ENCODE assay signal across 1 cellular context in the genomic region with DNA sequence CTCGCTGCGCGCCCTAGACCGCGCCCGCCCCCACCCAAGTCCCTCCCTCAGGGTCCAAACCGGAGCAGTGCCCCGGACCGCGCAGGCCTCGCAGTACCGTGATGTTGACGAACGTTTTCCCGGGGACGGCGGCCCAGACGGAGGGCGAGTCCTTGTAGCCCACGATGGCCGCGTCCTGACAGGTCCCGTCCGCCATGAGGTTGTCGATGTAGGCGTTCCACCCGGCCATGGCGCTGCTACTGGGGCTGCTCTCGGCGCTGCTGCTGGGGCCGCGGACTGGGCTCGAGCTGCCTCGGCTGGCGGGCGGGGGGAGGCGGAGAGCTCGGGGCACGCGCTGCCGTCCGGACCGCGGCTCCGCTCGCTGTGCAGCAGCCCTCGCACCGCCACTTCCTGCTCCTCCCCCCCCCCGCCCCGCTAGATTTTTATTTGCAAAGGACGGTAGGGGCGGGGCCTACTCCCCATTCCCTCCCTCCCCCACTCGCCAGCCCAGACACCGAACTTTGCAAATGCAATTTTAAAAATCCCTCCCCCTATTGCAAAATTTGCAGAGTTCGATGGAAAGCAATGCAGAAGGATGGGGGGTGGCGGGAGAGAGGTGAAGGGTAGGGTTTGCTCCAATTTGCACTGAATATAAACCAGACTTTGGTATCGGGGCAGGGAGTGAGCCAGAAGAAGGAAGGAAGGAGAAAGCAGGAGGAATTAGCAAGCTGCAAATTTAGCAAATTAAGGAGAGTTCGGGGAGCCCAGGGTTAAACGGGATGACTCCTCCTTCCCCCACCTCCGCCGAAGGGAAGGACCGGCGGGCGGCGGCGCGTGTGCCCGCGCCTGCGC.
TF ChIP-seq lines count a peak whose summit lies in the region.

A gene (minus strand): TSS at position 365 of the 831 bp plus-strand sequence. CDS start 136 bp downstream, at position 229.

TF ChIP-seq in K562, 482 proteins besides CTCF, POLR2A, EP300 and RAD21 (continued from another document and continues in another):
- TF ChIP-seq, protein P1, sequence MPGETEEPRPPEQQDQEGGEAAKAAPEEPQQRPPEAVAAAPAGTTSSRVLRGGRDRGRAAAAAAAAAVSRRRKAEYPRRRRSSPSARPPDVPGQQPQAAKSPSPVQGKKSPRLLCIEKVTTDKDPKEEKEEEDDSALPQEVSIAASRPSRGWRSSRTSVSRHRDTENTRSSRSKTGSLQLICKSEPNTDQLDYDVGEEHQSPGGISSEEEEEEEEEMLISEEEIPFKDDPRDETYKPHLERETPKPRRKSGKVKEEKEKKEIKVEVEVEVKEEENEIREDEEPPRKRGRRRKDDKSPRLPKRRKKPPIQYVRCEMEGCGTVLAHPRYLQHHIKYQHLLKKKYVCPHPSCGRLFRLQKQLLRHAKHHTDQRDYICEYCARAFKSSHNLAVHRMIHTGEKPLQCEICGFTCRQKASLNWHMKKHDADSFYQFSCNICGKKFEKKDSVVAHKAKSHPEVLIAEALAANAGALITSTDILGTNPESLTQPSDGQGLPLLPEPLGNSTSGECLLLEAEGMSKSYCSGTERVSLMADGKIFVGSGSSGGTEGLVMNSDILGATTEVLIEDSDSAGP (CRISPR knock-in tag; IDR thresholded peaks at IDR 0.05), result no peak
- TF ChIP-seq POLR3A (IDR thresholded peaks at IDR 0.05; ENCODE audit: borderline replicate concordance, extremely low read depth, insufficient read depth, insufficient read length), result no peak
- peak; percentile 55; the same call in 1 of the 2 replicates for TF ChIP-seq SMARCA4 (IDR thresholded peaks at IDR 0.05)
- TF ChIP-seq, protein P2, sequence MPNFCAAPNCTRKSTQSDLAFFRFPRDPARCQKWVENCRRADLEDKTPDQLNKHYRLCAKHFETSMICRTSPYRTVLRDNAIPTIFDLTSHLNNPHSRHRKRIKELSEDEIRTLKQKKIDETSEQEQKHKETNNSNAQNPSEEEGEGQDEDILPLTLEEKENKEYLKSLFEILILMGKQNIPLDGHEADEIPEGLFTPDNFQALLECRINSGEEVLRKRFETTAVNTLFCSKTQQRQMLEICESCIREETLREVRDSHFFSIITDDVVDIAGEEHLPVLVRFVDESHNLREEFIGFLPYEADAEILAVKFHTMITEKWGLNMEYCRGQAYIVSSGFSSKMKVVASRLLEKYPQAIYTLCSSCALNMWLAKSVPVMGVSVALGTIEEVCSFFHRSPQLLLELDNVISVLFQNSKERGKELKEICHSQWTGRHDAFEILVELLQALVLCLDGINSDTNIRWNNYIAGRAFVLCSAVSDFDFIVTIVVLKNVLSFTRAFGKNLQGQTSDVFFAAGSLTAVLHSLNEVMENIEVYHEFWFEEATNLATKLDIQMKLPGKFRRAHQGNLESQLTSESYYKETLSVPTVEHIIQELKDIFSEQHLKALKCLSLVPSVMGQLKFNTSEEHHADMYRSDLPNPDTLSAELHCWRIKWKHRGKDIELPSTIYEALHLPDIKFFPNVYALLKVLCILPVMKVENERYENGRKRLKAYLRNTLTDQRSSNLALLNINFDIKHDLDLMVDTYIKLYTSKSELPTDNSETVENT (CRISPR knock-in tag; IDR thresholded peaks at IDR 0.05), result no peak
- TF ChIP-seq ZNF239 (CRISPR knock-in tag; IDR thresholded peaks at IDR 0.05), result no peak
- TF ChIP-seq EGR1 (conservative IDR thresholded peaks at IDR 0.05), result 0 out of 2 replicates have a peak, but pooled peaks have one; percentile 7
- no peak for TF ChIP-seq HNRNPH1 (optimal IDR thresholded peaks at IDR 0.05; ENCODE audit: low read depth, low read length)
- no peak for TF ChIP-seq NFYB (IDR thresholded peaks at IDR 0.05; ENCODE audit: extremely low read depth, insufficient read length)
- TF ChIP-seq, protein P3, sequence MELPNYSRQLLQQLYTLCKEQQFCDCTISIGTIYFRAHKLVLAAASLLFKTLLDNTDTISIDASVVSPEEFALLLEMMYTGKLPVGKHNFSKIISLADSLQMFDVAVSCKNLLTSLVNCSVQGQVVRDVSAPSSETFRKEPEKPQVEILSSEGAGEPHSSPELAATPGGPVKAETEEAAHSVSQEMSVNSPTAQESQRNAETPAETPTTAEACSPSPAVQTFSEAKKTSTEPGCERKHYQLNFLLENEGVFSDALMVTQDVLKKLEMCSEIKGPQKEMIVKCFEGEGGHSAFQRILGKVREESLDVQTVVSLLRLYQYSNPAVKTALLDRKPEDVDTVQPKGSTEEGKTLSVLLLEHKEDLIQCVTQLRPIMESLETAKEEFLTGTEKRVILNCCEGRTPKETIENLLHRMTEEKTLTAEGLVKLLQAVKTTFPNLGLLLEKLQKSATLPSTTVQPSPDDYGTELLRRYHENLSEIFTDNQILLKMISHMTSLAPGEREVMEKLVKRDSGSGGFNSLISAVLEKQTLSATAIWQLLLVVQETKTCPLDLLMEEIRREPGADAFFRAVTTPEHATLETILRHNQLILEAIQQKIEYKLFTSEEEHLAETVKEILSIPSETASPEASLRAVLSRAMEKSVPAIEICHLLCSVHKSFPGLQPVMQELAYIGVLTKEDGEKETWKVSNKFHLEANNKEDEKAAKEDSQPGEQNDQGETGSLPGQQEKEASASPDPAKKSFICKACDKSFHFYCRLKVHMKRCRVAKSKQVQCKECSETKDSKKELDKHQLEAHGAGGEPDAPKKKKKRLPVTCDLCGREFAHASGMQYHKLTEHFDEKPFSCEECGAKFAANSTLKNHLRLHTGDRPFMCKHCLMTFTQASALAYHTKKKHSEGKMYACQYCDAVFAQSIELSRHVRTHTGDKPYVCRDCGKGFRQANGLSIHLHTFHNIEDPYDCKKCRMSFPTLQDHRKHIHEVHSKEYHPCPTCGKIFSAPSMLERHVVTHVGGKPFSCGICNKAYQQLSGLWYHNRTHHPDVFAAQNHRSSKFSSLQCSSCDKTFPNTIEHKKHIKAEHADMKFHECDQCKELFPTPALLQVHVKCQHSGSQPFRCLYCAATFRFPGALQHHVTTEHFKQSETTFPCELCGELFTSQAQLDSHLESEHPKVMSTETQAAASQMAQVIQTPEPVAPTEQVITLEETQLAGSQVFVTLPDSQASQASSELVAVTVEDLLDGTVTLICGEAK (IDR thresholded peaks at IDR 0.05), result peak; percentile 59; the same call in 1 of the 2 replicates
- TF ChIP-seq, protein P3 (CRISPR knock-in tag; IDR thresholded peaks at IDR 0.05), result no peak
- TF ChIP-seq, protein P4, sequence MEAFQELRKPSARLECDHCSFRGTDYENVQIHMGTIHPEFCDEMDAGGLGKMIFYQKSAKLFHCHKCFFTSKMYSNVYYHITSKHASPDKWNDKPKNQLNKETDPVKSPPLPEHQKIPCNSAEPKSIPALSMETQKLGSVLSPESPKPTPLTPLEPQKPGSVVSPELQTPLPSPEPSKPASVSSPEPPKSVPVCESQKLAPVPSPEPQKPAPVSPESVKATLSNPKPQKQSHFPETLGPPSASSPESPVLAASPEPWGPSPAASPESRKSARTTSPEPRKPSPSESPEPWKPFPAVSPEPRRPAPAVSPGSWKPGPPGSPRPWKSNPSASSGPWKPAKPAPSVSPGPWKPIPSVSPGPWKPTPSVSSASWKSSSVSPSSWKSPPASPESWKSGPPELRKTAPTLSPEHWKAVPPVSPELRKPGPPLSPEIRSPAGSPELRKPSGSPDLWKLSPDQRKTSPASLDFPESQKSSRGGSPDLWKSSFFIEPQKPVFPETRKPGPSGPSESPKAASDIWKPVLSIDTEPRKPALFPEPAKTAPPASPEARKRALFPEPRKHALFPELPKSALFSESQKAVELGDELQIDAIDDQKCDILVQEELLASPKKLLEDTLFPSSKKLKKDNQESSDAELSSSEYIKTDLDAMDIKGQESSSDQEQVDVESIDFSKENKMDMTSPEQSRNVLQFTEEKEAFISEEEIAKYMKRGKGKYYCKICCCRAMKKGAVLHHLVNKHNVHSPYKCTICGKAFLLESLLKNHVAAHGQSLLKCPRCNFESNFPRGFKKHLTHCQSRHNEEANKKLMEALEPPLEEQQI (IDR thresholded peaks at IDR 0.05), result no peak
- TF ChIP-seq, protein P5, sequence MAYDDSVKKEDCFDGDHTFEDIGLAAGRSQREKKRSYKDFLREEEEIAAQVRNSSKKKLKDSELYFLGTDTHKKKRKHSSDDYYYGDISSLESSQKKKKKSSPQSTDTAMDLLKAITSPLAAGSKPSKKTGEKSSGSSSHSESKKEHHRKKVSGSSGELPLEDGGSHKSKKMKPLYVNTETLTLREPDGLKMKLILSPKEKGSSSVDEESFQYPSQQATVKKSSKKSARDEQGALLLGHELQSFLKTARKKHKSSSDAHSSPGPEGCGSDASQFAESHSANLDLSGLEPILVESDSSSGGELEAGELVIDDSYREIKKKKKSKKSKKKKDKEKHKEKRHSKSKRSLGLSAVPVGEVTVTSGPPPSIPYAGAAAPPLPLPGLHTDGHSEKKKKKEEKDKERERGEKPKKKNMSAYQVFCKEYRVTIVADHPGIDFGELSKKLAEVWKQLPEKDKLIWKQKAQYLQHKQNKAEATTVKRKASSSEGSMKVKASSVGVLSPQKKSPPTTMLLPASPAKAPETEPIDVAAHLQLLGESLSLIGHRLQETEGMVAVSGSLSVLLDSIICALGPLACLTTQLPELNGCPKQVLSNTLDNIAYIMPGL (CRISPR knock-in tag; IDR thresholded peaks at IDR 0.05), result no peak; the same call in 1 of the 2 replicates
- no peak for TF ChIP-seq HDAC8 (tag; IDR thresholded peaks at IDR 0.05)
- TF ChIP-seq, protein P6, sequence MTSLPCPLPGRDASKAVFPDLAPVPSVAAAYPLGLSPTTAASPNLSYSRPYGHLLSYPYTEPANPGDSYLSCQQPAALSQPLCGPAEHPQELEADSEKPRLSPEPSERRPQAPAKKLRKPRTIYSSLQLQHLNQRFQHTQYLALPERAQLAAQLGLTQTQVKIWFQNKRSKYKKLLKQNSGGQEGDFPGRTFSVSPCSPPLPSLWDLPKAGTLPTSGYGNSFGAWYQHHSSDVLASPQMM (CRISPR knock-in tag; IDR thresholded peaks at IDR 0.05), result no peak
- TF ChIP-seq, protein P7, sequence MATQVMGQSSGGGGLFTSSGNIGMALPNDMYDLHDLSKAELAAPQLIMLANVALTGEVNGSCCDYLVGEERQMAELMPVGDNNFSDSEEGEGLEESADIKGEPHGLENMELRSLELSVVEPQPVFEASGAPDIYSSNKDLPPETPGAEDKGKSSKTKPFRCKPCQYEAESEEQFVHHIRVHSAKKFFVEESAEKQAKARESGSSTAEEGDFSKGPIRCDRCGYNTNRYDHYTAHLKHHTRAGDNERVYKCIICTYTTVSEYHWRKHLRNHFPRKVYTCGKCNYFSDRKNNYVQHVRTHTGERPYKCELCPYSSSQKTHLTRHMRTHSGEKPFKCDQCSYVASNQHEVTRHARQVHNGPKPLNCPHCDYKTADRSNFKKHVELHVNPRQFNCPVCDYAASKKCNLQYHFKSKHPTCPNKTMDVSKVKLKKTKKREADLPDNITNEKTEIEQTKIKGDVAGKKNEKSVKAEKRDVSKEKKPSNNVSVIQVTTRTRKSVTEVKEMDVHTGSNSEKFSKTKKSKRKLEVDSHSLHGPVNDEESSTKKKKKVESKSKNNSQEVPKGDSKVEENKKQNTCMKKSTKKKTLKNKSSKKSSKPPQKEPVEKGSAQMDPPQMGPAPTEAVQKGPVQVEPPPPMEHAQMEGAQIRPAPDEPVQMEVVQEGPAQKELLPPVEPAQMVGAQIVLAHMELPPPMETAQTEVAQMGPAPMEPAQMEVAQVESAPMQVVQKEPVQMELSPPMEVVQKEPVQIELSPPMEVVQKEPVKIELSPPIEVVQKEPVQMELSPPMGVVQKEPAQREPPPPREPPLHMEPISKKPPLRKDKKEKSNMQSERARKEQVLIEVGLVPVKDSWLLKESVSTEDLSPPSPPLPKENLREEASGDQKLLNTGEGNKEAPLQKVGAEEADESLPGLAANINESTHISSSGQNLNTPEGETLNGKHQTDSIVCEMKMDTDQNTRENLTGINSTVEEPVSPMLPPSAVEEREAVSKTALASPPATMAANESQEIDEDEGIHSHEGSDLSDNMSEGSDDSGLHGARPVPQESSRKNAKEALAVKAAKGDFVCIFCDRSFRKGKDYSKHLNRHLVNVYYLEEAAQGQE (CRISPR knock-in tag; IDR thresholded peaks at IDR 0.05; ENCODE audit: low read depth), result no peak
- TF ChIP-seq NCOA4 (IDR thresholded peaks at IDR 0.05; ENCODE audit: partially characterized antibody), result no peak
- TF ChIP-seq, protein P8, sequence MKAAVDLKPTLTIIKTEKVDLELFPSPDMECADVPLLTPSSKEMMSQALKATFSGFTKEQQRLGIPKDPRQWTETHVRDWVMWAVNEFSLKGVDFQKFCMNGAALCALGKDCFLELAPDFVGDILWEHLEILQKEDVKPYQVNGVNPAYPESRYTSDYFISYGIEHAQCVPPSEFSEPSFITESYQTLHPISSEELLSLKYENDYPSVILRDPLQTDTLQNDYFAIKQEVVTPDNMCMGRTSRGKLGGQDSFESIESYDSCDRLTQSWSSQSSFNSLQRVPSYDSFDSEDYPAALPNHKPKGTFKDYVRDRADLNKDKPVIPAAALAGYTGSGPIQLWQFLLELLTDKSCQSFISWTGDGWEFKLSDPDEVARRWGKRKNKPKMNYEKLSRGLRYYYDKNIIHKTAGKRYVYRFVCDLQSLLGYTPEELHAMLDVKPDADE (conservative IDR thresholded peaks at IDR 0.05; ENCODE audit: control insufficient read depth, low read depth, low read length), result no peak; the same call in 1 of the 2 replicates
